ENCODE assay signal across 28 cellular contexts in genomic region chr7:8162181-8162580, GRCh38.
"Had no signal": no experiment of that assay in that cellular context is flagged by ENCODE, and none has a peak within 500 bp of the region (broad histone marks: within the 10 kb centered on the region; RNA-seq: fewer than 3 reads in every experiment).

No MANE protein-coding gene starts in this region.

- ATAC-seq: naive thymus-derived CD8-positive, alpha-beta T cell; natural killer cell treated with Interleukin-12 subunit alpha and Interleukin-12 subunit beta and Interleukin-15 and Interleukin-18, amount 100 ng/mL, for 72 hours; psoas muscle; right cardiac atrium; right lobe of liver; stimulated activated memory B cell treated with anti-CD40 and anti-IgM and Interleukin-4, amounts not matched to agents 10 μg/mL and 1 μg/mL and 100 μg/mL, for 72 hours; stimulated activated naive CD8-positive, alpha-beta T cell treated with anti-CD3 and anti-CD28 coated beads, Interleukin-15, amount 100 ng/mL, for 72 hours; stimulated activated naive CD8-positive, alpha-beta T cell treated with anti-CD3 and anti-CD28 coated beads, Interleukin-15, Interleukin-2, amounts not matched to agents 100 U/mL and 50 U/mL, for 24 hours; upper lobe of right lung had no signal

- H3K4me1 ChIP-seq: parathyroid adenoma, psoas muscle, sigmoid colon, suprapubic skin, testis, tibial artery, transverse colon, upper lobe of right lung, uterus had no signal

- DNase-seq: naive thymus-derived CD8-positive, alpha-beta T cell; nephron progenitor cell; nucleus accumbens; ovary; posterior cingulate gyrus; psoas muscle; right cardiac atrium; right lobe of liver; sigmoid colon; small intestine; stimulated activated CD4-positive, alpha-beta T cell treated with anti-CD3 and anti-CD28 coated beads, Interleukin-12 subunit alpha, Interleukin-12 subunit beta, amount 100 ng/mL, for 4 hours; stimulated activated CD4-positive, alpha-beta T cell treated with anti-CD3 and anti-CD28 coated beads, Interleukin-1b, Interleukin-23, amount 100 ng/mL, for 48 hours; stimulated activated CD4-positive, alpha-beta T cell treated with anti-CD3 and anti-CD28 coated beads, Interleukin-4, amount 100 ng/mL, for 1 hour; stimulated activated CD4-positive, alpha-beta T cell treated with anti-CD3 and anti-CD28 coated beads, Interleukin-4, amount 100 ng/mL, for 4 hours; stimulated activated CD8-positive, alpha-beta memory T cell treated with anti-CD3 and anti-CD28 coated beads, Interleukin-4, amount 100 ng/mL, for 48 hours; stimulated activated naive CD4-positive, alpha-beta T cell; stimulated activated naive CD8-positive, alpha-beta T cell treated with anti-CD3 and anti-CD28 coated beads, Interleukin-15, amount 100 ng/mL, for 72 hours; stimulated activated naive CD8-positive, alpha-beta T cell treated with anti-CD3 and anti-CD28 coated beads, Interleukin-15, Interleukin-2, amounts not matched to agents 100 U/mL and 50 U/mL, for 24 hours; testis; tibial artery; transverse colon; upper lobe of right lung; uterus had no signal

- H3K9me3 ChIP-seq: neutrophil, ovary, psoas muscle, right lobe of liver, sigmoid colon, suprapubic skin, testis, tibial artery, transverse colon, upper lobe of right lung, uterus had no signal

- H3K36me3 ChIP-seq: ovary, right lobe of liver, sigmoid colon, suprapubic skin, tibial artery, transverse colon, upper lobe of right lung, uterus had no signal

- H3K4me3 ChIP-seq: ovary, psoas muscle, right lobe of liver, sigmoid colon, suprapubic skin, testis, tibial artery, transverse colon, upper lobe of right lung, uterus had no signal

- FAIRE-seq: small intestine had no signal

- H3K27ac ChIP-seq: ovary, parathyroid adenoma, psoas muscle, right lobe of liver, sigmoid colon, suprapubic skin, testis, tibial artery, transverse colon, upper lobe of right lung, uterus had no signal

- H3K27me3 ChIP-seq: neutrophil, ovary, right lobe of liver, sigmoid colon, suprapubic skin, testis, tibial artery, transverse colon, upper lobe of right lung, uterus had no signal
